18 cellular contexts compared by ENCODE assay signal in the genomic region with DNA sequence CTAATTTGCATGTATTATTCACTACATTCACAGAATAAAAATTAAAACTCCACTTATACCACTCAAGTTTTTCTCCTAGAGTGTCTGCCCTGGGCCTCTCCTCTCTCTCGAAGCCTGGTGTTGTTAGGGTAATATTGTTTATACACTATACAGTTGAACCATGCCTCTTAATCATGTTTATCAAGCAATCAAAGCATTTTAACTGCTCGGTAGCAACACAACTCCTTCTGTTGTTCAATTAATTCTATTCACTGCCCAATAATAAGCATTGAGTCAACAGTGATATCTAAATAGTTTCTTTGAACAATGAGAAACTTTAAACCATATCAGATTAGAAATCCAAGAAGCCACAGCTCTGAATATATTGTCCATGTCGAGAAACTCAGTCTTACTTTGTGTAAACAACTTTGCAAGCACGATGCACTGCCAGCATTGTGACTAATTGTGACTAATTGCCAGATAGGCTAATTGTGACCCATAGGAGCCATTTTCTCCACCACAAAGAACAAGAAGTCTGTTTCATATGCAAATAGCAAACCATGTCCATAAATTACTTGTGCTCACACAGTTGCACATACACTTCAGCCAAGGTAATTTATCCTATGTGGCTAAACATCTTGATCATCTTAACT. TPM values are rescaled to one million over a fixed set of nuclear protein-coding genes. Genes with fewer than 3 reads are reported as not detected.
DNase-seq lines count a peak whose midpoint lies in the region; TF ChIP-seq lines count a peak whose summit lies in the region.
"Had no signal": no experiment of that assay in that cellular context is flagged by ENCODE, and none has a peak within 500 bp of the region (broad histone marks: within the 10 kb centered on the region; RNA-seq: fewer than 3 reads in every experiment).

A gene with protein sequence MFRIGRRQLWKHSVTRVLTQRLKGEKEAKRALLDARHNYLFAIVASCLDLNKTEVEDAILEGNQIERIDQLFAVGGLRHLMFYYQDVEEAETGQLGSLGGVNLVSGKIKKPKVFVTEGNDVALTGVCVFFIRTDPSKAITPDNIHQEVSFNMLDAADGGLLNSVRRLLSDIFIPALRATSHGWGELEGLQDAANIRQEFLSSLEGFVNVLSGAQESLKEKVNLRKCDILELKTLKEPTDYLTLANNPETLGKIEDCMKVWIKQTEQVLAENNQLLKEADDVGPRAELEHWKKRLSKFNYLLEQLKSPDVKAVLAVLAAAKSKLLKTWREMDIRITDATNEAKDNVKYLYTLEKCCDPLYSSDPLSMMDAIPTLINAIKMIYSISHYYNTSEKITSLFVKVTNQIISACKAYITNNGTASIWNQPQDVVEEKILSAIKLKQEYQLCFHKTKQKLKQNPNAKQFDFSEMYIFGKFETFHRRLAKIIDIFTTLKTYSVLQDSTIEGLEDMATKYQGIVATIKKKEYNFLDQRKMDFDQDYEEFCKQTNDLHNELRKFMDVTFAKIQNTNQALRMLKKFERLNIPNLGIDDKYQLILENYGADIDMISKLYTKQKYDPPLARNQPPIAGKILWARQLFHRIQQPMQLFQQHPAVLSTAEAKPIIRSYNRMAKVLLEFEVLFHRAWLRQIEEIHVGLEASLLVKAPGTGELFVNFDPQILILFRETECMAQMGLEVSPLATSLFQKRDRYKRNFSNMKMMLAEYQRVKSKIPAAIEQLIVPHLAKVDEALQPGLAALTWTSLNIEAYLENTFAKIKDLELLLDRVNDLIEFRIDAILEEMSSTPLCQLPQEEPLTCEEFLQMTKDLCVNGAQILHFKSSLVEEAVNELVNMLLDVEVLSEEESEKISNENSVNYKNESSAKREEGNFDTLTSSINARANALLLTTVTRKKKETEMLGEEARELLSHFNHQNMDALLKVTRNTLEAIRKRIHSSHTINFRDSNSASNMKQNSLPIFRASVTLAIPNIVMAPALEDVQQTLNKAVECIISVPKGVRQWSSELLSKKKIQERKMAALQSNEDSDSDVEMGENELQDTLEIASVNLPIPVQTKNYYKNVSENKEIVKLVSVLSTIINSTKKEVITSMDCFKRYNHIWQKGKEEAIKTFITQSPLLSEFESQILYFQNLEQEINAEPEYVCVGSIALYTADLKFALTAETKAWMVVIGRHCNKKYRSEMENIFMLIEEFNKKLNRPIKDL (N-terminal part only) (minus strand): TSS at position 125 of the 632 bp plus-strand sequence. CDS start 250 bp downstream, outside the sequence.

- no peak within 1 kb of the TSS for H3K27ac Mint-ChIP-seq in chondrocyte (ENCODE audit: unreplicated experiment)
- H3K27ac Mint-ChIP-seq: activated CD8-positive, alpha-beta T cell treated with anti-CD3 and anti-CD28 coated beads for 36 hours; activated T-helper 17 cell treated with anti-CD3 and anti-CD28 coated beads, Interleukin-2, amount 50 U/mL, for 72 hours; CD4-positive, alpha-beta memory T cell had no signal

- peaks cover 13 to 17% of the 10 kb centered on the region in 2 experiments for H3K27me3 ChIP-seq in mesenchymal stem cell (ENCODE audit: control insufficient read depth in 1 of 2, insufficient read depth in 1 of 2, low read length in 2 of 2)
- H3K27me3 ChIP-seq: upper lobe of left lung had no signal

- H2BK15ac ChIP-seq in mesenchymal stem cell (ENCODE audit: low read depth, poor library complexity, severe bottlenecking) = no peak within 1 kb of the TSS

- H3K18ac ChIP-seq in mesenchymal stem cell (ENCODE audit: low read depth in 1 of 2, low read length in 2 of 2) = no peak within 1 kb of the TSS

- H3K4me3 ChIP-seq in mesenchymal stem cell (ENCODE audit: insufficient read depth in 1 of 2, low read depth in 1 of 2, low read length in 2 of 2) = no peak within 1 kb of the TSS
- H3K4me3 ChIP-seq: upper lobe of left lung had no signal

- H3K9me3 Mint-ChIP-seq in chondrocyte (ENCODE audit: low read depth) = no peaks in the 10 kb centered on the region
- H3K9me3 Mint-ChIP-seq: activated CD8-positive, alpha-beta T cell treated with anti-CD3 and anti-CD28 coated beads for 36 hours had no signal

- peak in 2 of 3 experiments; percentile 41 to 75 for DNase-seq in NCI-H1417 (lab: John Stamatoyannopoulos, UW)
- no peak for DNase-seq in NCI-H1417 treated with DMSO at 0.1 percent for 48 hours (lab: John Stamatoyannopoulos, UW)
- peak; percentile 75 to 95 for DNase-seq in NCI-H1930 (lab: John Stamatoyannopoulos, UW)
- peak; percentile 61 for DNase-seq in amniotic epithelial cell (ENCODE audit: low read depth)
- DNase-seq in mesenchymal stem cell = peak; percentile 71
- DNase-seq in G401 (ENCODE audit: low spot score) = no peak
- no peak for DNase-seq in SW480 (ENCODE audit: low spot score)
- no peak for DNase-seq in chondrocyte (ENCODE audit: low spot score)
- DNase-seq: activated CD8-positive, alpha-beta T cell treated with anti-CD3 and anti-CD28 coated beads for 36 hours; CD4-positive, alpha-beta memory T cell; cerebellar nuclear complex; effector memory CD4-positive, alpha-beta T cell; Right ventricle myocardium superior; stimulated activated naive CD4-positive, alpha-beta T cell; upper lobe of left lung had no signal

- in situ Hi-C loops in G401 (cut with HindIII; ENCODE audit: low sequenced_read_pairs) = no loop called here

- H3K23ac ChIP-seq in mesenchymal stem cell (ENCODE audit: low read length in 2 of 2) = no peak within 1 kb of the TSS

- no peaks in the 10 kb centered on the region for H3K4me1 ChIP-seq in mesenchymal stem cell (ENCODE audit: control insufficient read depth, insufficient read depth, low read depth, low read length)
- H3K4me1 ChIP-seq: upper lobe of left lung had no signal

- H2BK12ac ChIP-seq in mesenchymal stem cell (ENCODE audit: low read length in 2 of 2) = no peak within 1 kb of the TSS

- H3K9ac ChIP-seq in mesenchymal stem cell (ENCODE audit: low read length) = no peak within 1 kb of the TSS

- H2AFZ ChIP-seq in mesenchymal stem cell (ENCODE audit: low read depth, low read length) = no peak within 1 kb of the TSS

- no peaks in the 10 kb centered on the region for H3K36me3 Mint-ChIP-seq in chondrocyte (ENCODE audit: low read depth)
- H3K36me3 Mint-ChIP-seq: CD4-positive, alpha-beta memory T cell had no signal

- H3K4ac ChIP-seq in mesenchymal stem cell (ENCODE audit: low read depth in 1 of 2, low read length in 2 of 2) = no peak within 1 kb of the TSS

- H3K4me2 ChIP-seq in mesenchymal stem cell (ENCODE audit: low read length, poor library complexity, severe bottlenecking) = no peak within 1 kb of the TSS

- H2BK120ac ChIP-seq in mesenchymal stem cell (ENCODE audit: low read depth, low read length) = no peak within 1 kb of the TSS

- H3K4me3 Mint-ChIP-seq in chondrocyte (ENCODE audit: unreplicated experiment) = no peak within 1 kb of the TSS
- H3K4me3 Mint-ChIP-seq: activated CD8-positive, alpha-beta T cell treated with anti-CD3 and anti-CD28 coated beads for 36 hours; activated T-helper 17 cell treated with anti-CD3 and anti-CD28 coated beads, Interleukin-2, amount 50 U/mL, for 72 hours; CD4-positive, alpha-beta memory T cell had no signal

- no peak within 1 kb of the TSS for H3K14ac ChIP-seq in mesenchymal stem cell (ENCODE audit: low read length in 2 of 2)

- H3K4me1 Mint-ChIP-seq in chondrocyte (ENCODE audit: low read depth) = peaks cover 3% of the 10 kb centered on the region
- H3K4me1 Mint-ChIP-seq: activated T-helper 17 cell treated with anti-CD3 and anti-CD28 coated beads, Interleukin-2, amount 50 U/mL, for 72 hours; CD4-positive, alpha-beta memory T cell had no signal

- H4K8ac ChIP-seq in mesenchymal stem cell (ENCODE audit: low read length) = no peak within 1 kb of the TSS

- no peaks in the 10 kb centered on the region for H3K36me3 ChIP-seq in mesenchymal stem cell (ENCODE audit: control insufficient read depth in 1 of 2, insufficient read depth in 2 of 2, low read depth in 1 of 2, low read length in 2 of 2)
- H3K36me3 ChIP-seq: upper lobe of left lung had no signal

- H2BK5ac ChIP-seq in mesenchymal stem cell (ENCODE audit: low read depth, low read length, poor library complexity, severe bottlenecking) = no peak within 1 kb of the TSS

- peaks cover 24% of the 10 kb centered on the region for H3K27me3 Mint-ChIP-seq in chondrocyte (ENCODE audit: low read depth)
- H3K27me3 Mint-ChIP-seq: activated CD8-positive, alpha-beta T cell treated with anti-CD3 and anti-CD28 coated beads for 36 hours; activated T-helper 17 cell treated with anti-CD3 and anti-CD28 coated beads, Interleukin-2, amount 50 U/mL, for 72 hours; CD4-positive, alpha-beta memory T cell had no signal

- H3K9me3 ChIP-seq in mesenchymal stem cell (ENCODE audit: control insufficient read depth, low read length) = no peaks in the 10 kb centered on the region
- H3K9me3 ChIP-seq: upper lobe of left lung had no signal

- no peak within 1 kb of the TSS for H2AK5ac ChIP-seq in mesenchymal stem cell (ENCODE audit: low read length, severe bottlenecking)

- WGBS in mesenchymal stem cell = 19% methylated on average over 2 of the region's 4 CpGs

- no peak within 1 kb of the TSS for H4K91ac ChIP-seq in mesenchymal stem cell (ENCODE audit: low read length)

- H3K79me1 ChIP-seq in mesenchymal stem cell (replicated peaks; ENCODE audit: low read length, poor library complexity, severe bottlenecking) = no peaks in the 10 kb centered on the region

- TF ChIP-seq CTCF in chondrocyte (IDR thresholded peaks at IDR 0.05) = no peak

- H3K27ac ChIP-seq in mesenchymal stem cell (ENCODE audit: low read length, poor library complexity, severe bottlenecking) = no peak within 1 kb of the TSS
- H3K27ac ChIP-seq: upper lobe of left lung had no signal

RNA-seq across cellular contexts. Expression of the gene that starts here (rescaled TPM):
- 2.2 TPM for polyA plus RNA-seq in mesenchymal stem cell (2013, experiment 1 of 2)
- polyA plus RNA-seq in mesenchymal stem cell (2013, experiment 2 of 2) = 2.3 TPM
- 0.86 and 2.4 TPM in 2 replicates for total RNA-seq in G401 (2014; rRNA removed; shearing (Covaris generic))
- 0.46 to 0.77 TPM (median 0.50 TPM) in 3 replicates for total RNA-seq in chondrocyte
- total RNA-seq: activated CD8-positive, alpha-beta T cell treated with anti-CD3 and anti-CD28 coated beads for 36 hours; activated T-helper 17 cell treated with anti-CD3 and anti-CD28 coated beads, Interleukin-2, amount 50 U/mL, for 72 hours; CD4-positive, alpha-beta memory T cell; mononuclear cell; T-helper 1 cell treated with Interleukin-12 subunit alpha and Interleukin-12 subunit beta and Interleukin-4 antibody, amounts not matched to agents 30 ng/mL and 1 ng/mL, for 36 hours had no signal
- polyA plus RNA-seq: CD4-positive, alpha-beta memory T cell had no signal

Comparison
In these comparisons a context has a peak if more than half of its experiments do, and no peak if none do; other contexts are left out.
1. DNase-seq: peak in NCI-H1417 (2 of 3), NCI-H1930 (2 of 2), amniotic epithelial cell (single experiment) and mesenchymal stem cell (single experiment); none in NCI-H1417 treated with DMSO at 0.1 percent for 48 hours (single experiment), G401 (single experiment), SW480 (single experiment) and chondrocyte (single experiment).